ENCODE assay signal across 1 cellular context in genomic region chr5:37198066-37198465, GRCh38.
TF ChIP-seq lines count a peak whose summit lies in the region.

No MANE protein-coding gene starts in this region.

TF ChIP-seq in GM23338, 12 proteins besides CTCF, POLR2A, EP300 and RAD21 (continued from another document):
- TF ChIP-seq CREB1 (CRISPR knock-in tag; IDR thresholded peaks at IDR 0.05; ENCODE audit: low read depth) (no peak), ZNF114 (CRISPR knock-in tag; IDR thresholded peaks at IDR 0.05) (no peak), EZH2 (IDR thresholded peaks at IDR 0.05; ENCODE audit: low read depth, unreplicated experiment) (no peak), ZNF462 (CRISPR knock-in tag; IDR thresholded peaks at IDR 0.05) (no peak)
TF ChIP-seq in GM23338: peak in this region for 0.
